In the genomic region with DNA sequence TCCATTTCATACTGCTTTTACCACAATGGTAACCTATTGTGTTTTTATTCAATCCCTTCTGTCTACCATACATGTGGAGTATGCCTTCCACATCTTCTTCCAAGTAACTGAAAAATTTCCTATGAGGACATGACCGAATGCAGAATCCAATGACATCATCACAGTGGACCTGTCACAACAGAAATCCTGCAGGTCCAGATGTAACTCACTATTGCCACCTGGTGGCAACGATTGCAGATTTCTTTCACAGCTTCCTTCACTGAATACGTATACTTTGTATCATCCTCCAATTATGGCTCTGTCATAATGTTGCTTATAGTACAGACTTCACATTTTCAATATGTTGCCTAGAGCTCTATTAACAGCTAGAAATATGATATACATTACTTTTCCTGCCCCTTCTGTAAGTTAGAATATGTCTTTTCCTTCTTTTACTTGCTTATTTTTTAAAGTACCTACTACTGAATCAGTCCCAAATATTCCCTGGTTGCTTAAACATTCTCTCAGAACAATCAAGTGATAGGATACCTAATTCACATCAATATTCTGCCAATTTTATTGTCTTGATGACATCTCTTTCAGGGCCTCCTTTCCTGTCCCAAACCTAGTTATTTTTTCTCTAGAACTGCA, we compare ENCODE assay signal across 8 cellular contexts. TPM values are rescaled to one million over a fixed set of nuclear protein-coding genes. Genes with fewer than 3 reads are reported as not detected.
DNase-seq lines count a peak whose midpoint lies in the region; ATAC-seq, FAIRE-seq and TF ChIP-seq lines count a peak whose summit lies in the region.

No MANE protein-coding gene starts in this region.

- H3K27ac Mint-ChIP-seq in stimulated activated naive CD8-positive, alpha-beta T cell treated with anti-CD3 and anti-CD28 coated beads, Interleukin-15, amount 100 ng/mL, for 72 hours, result no peak overlapping the region

- no peak overlapping the region for H3K4me3 Mint-ChIP-seq in stimulated activated naive CD8-positive, alpha-beta T cell treated with anti-CD3 and anti-CD28 coated beads, Interleukin-15, amount 100 ng/mL, for 72 hours

- H3K4me1 ChIP-seq in right lobe of liver, result no peaks in the 10 kb centered on the region

- H3K36me3 ChIP-seq in right lobe of liver, result no peaks in the 10 kb centered on the region

- H3K27me3 Mint-ChIP-seq in stimulated activated naive CD8-positive, alpha-beta T cell treated with anti-CD3 and anti-CD28 coated beads, Interleukin-15, amount 100 ng/mL, for 72 hours, result no peaks in the 10 kb centered on the region

- ATAC-seq in HG02852 (IDR thresholded peaks at IDR 0.05; ENCODE audit: unreplicated experiment), result peak; percentile 98
- ATAC-seq in right lobe of liver, result peak; percentile 95 to 99 (median 97)
- peak; percentile 61 for ATAC-seq in stimulated activated naive CD8-positive, alpha-beta T cell treated with anti-CD3 and anti-CD28 coated beads, Interleukin-15, amount 100 ng/mL, for 72 hours

- H3K4me1 Mint-ChIP-seq in stimulated activated naive CD8-positive, alpha-beta T cell treated with anti-CD3 and anti-CD28 coated beads, Interleukin-15, amount 100 ng/mL, for 72 hours, result no peaks in the 10 kb centered on the region

- H3K4me3 ChIP-seq in AG10803 (ENCODE audit: low read length), result no peak overlapping the region
- H3K4me3 ChIP-seq in right lobe of liver, result no peak overlapping the region

- no peaks in the 10 kb centered on the region for H3K9me3 ChIP-seq in right lobe of liver

- peak; percentile 81 for FAIRE-seq in GM18507 (lab: Jason Lieb, UNC)

- H3K9me3 Mint-ChIP-seq in stimulated activated naive CD8-positive, alpha-beta T cell treated with anti-CD3 and anti-CD28 coated beads, Interleukin-15, amount 100 ng/mL, for 72 hours, result no peaks in the 10 kb centered on the region

- no peaks in the 10 kb centered on the region for H3K27me3 ChIP-seq in right lobe of liver

- DNase-seq in AG10803 (ENCODE audit: low read depth) (peak; percentile 70), GM18507 (ENCODE audit: extremely low spot score, insufficient read length, low read depth) (peak; percentile 3), NCI-H1092 treated with DMSO at 0.1 percent for 48 hours (lab: John Stamatoyannopoulos, UW) (peak; percentile 89), SKM-1 (lab: John Stamatoyannopoulos, UW; ENCODE audit: unreplicated experiment) (peak; percentile 20), dermis blood vessel endothelial cell (peak; percentile 95), right lobe of liver (peak in 2 of 3 donors; percentile 23 to 71)
- peak; percentile 32 for DNase-seq in stimulated activated naive CD8-positive, alpha-beta T cell treated with anti-CD3 and anti-CD28 coated beads, Interleukin-15, amount 100 ng/mL, for 72 hours

- intact Hi-C loops in right lobe of liver (cut with DNase I), result no loop called here

- 2% methylated on average over 3 of the region's 3 CpGs for WGBS in right lobe of liver (ENCODE audit: insufficient coverage, low coverage, low lambda C conversion rate, missing lambda C conversion rate)

- TF ChIP-seq POLR2A in right lobe of liver (IDR thresholded peaks at IDR 0.05), result no peak

- TF ChIP-seq CTCF in AG10803 (conservative IDR thresholded peaks at IDR 0.05; ENCODE audit: low read length), result peak; percentile 84
- peak; percentile 67 to 84 (median 82) for TF ChIP-seq CTCF in right lobe of liver (IDR thresholded peaks at IDR 0.05)

- no peak overlapping the region for H3K27ac ChIP-seq in right lobe of liver

RNA-seq across cellular contexts. Expression of gene SLC13A1, which starts 45.4 kb away (rescaled TPM):
- total RNA-seq in dermis blood vessel endothelial cell (not detected in 2 replicates), right lobe of liver (not detected)

Comparison
In these comparisons a context has a peak if more than half of its experiments do, and no peak if none do; other contexts are left out.
1. DNase-seq: peak in every context shown above with its lines; median percentile 95 in dermis blood vessel endothelial cell; 89 in NCI-H1092 treated with DMSO at 0.1 percent for 48 hours; 70 in AG10803; 47 in right lobe of liver; 32 in stimulated activated naive CD8-positive, alpha-beta T cell treated with anti-CD3 and anti-CD28 coated beads, Interleukin-15, amount 100 ng/mL, for 72 hours; 20 in SKM-1; 3 in GM18507.